8 cellular contexts compared by ENCODE assay signal in genomic region chr14:59189281-59189821, GRCh38. TPM values are rescaled to one million over a fixed set of nuclear protein-coding genes. Genes with fewer than 3 reads are reported as not detected.
DNase-seq lines count a peak whose midpoint lies in the region; TF ChIP-seq lines count a peak whose summit lies in the region.

No MANE protein-coding gene starts in this region.

- intact Hi-C loops in posterior vena cava (cut with DNase I): loop anchor here in 1 of 2 donors (5.0 kb wide), 1 partner anchor 238 kb away; no protein-coding TSS in a partner anchor

- no peaks in the 10 kb centered on the region for H3F3A ChIP-seq in Loucy (ENCODE audit: low read depth)
- H3F3A ChIP-seq in neural cell (ENCODE audit: insufficient read depth, low read length, poor library complexity, severe bottlenecking): peaks cover 19% of the 10 kb centered on the region

- TF ChIP-seq RAD21 in neural cell (conservative IDR thresholded peaks at IDR 0.05): no peak

- H3K36me3 ChIP-seq in Loucy (ENCODE audit: insufficient read depth, low read length): no peaks in the 10 kb centered on the region
- no peaks in the 10 kb centered on the region for H3K36me3 ChIP-seq in neural cell (ENCODE audit: insufficient read depth, low read length)

- peak overlapping the region; percentile 98 for H2AFZ ChIP-seq in Loucy (ENCODE audit: low read length)
- H2AFZ ChIP-seq in neural cell (ENCODE audit: low read depth, low read length): peak overlapping the region; percentile 7

- peaks cover 13% of the 10 kb centered on the region for H4K20me1 ChIP-seq in Loucy (ENCODE audit: insufficient read depth, low read length, poor library complexity, severe bottlenecking)
- H4K20me1 ChIP-seq in neural cell (ENCODE audit: insufficient read depth): peaks cover 24% of the 10 kb centered on the region

- H3K9ac ChIP-seq in Loucy (ENCODE audit: low read depth, low read length, poor library complexity, severe bottlenecking): peak overlapping the region; percentile 73
- peak overlapping the region; percentile 99 for H3K9ac ChIP-seq in neural cell (ENCODE audit: low read length)

- TF ChIP-seq CTCF in Loucy (conservative IDR thresholded peaks at IDR 0.05; ENCODE audit: low read length): no peak
- no peak for TF ChIP-seq CTCF in neural cell (IDR thresholded peaks at IDR 0.05; ENCODE audit: poor library complexity, severe bottlenecking)

- H3K4me1 ChIP-seq in Loucy (ENCODE audit: insufficient read depth, low read length, poor library complexity, severe bottlenecking): peaks cover 40% of the 10 kb centered on the region

- H3K27me3 ChIP-seq in Loucy (ENCODE audit: insufficient read depth, low read length, poor library complexity, severe bottlenecking): no peaks in the 10 kb centered on the region
- no peaks in the 10 kb centered on the region for H3K27me3 ChIP-seq in neural cell (ENCODE audit: insufficient read depth, low read depth, low read length)

- H3K4me3 ChIP-seq in Loucy (ENCODE audit: low read length, poor library complexity, severe bottlenecking) (peak overlapping the region; percentile 94), neural cell (ENCODE audit: low read length) (peak overlapping the region; percentile 89)

- no peak for TF ChIP-seq EP300 in neural cell (conservative IDR thresholded peaks at IDR 0.05; ENCODE audit: poor library complexity, severe bottlenecking)

- H3K4me2 ChIP-seq in Loucy (ENCODE audit: low read depth, low read length, poor library complexity, severe bottlenecking) (peak overlapping the region; percentile 99), neural cell (ENCODE audit: low read length) (peak overlapping the region; percentile 89)

- no peaks in the 10 kb centered on the region for H3K9me2 ChIP-seq in Loucy (replicated peaks; ENCODE audit: low read depth, low read length)
- no peaks in the 10 kb centered on the region for H3K9me2 ChIP-seq in neural cell (ENCODE audit: insufficient read depth, low read length)

- peak; percentile 71 to 72 for DNase-seq in NCI-H524 (lab: John Stamatoyannopoulos, UW)
- DNase-seq in NCI-H524 treated with DMSO at 0.1 percent for 48 hours (lab: John Stamatoyannopoulos, UW): no peak
- peak; percentile 27 for DNase-seq in activated T-cell treated with anti-CD3 and anti-CD28 coated beads for 48 hours (ENCODE audit: low read depth)
- peak; percentile 1 for DNase-seq in fibroblast of gingiva (ENCODE audit: low read depth)
- no peak for DNase-seq in posterior vena cava (ENCODE audit: low spot score)

- H3K9me3 ChIP-seq in Loucy (ENCODE audit: insufficient read depth, low read depth, low read length) (no peaks in the 10 kb centered on the region), neural cell (ENCODE audit: low read length) (no peaks in the 10 kb centered on the region)

- H3K27ac ChIP-seq in neural cell (ENCODE audit: low read length) (peak overlapping the region; percentile 97), temporal lobe (ENCODE audit: low read depth, low read length) (peak overlapping the region; percentile 76)

- peaks cover 18% of the 10 kb centered on the region; the same call in 1 of the 2 replicates for H3K79me2 ChIP-seq in Loucy (ENCODE audit: insufficient read depth, low read length)
- peaks cover 55% of the 10 kb centered on the region for H3K79me2 ChIP-seq in neural cell (replicated peaks; ENCODE audit: insufficient read depth, low read length)

TF ChIP-seq in neural cell, 6 proteins besides CTCF, POLR2A, EP300 and RAD21:
- TF ChIP-seq, protein P1, sequence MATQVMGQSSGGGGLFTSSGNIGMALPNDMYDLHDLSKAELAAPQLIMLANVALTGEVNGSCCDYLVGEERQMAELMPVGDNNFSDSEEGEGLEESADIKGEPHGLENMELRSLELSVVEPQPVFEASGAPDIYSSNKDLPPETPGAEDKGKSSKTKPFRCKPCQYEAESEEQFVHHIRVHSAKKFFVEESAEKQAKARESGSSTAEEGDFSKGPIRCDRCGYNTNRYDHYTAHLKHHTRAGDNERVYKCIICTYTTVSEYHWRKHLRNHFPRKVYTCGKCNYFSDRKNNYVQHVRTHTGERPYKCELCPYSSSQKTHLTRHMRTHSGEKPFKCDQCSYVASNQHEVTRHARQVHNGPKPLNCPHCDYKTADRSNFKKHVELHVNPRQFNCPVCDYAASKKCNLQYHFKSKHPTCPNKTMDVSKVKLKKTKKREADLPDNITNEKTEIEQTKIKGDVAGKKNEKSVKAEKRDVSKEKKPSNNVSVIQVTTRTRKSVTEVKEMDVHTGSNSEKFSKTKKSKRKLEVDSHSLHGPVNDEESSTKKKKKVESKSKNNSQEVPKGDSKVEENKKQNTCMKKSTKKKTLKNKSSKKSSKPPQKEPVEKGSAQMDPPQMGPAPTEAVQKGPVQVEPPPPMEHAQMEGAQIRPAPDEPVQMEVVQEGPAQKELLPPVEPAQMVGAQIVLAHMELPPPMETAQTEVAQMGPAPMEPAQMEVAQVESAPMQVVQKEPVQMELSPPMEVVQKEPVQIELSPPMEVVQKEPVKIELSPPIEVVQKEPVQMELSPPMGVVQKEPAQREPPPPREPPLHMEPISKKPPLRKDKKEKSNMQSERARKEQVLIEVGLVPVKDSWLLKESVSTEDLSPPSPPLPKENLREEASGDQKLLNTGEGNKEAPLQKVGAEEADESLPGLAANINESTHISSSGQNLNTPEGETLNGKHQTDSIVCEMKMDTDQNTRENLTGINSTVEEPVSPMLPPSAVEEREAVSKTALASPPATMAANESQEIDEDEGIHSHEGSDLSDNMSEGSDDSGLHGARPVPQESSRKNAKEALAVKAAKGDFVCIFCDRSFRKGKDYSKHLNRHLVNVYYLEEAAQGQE (IDR thresholded peaks at IDR 0.05; ENCODE audit: borderline replicate concordance): peak; percentile 39
- TF ChIP-seq MXI1 (conservative IDR thresholded peaks at IDR 0.05; ENCODE audit: poor library complexity, severe bottlenecking) (no peak), TAF1 (IDR thresholded peaks at IDR 0.05; ENCODE audit: low read depth) (peak; percentile 21)

RNA-seq across cellular contexts. Expression of gene DAAM1, which starts 0.9 kb away (rescaled TPM):
- polyA plus RNA-seq in neural cell: 156 and 161 TPM in 2 replicates
- 214 and 322 TPM in 2 replicates for polyA minus RNA-seq in neural cell
- 230 TPM for total RNA-seq in temporal lobe
- 10 to 100 TPM; 73.7 TPM for total RNA-seq in posterior vena cava

Comparison
In these comparisons a context has a peak if more than half of its experiments do, and no peak if none do; other contexts are left out.
1. DNase-seq: peak in NCI-H524 (2 of 2), activated T-cell treated with anti-CD3 and anti-CD28 coated beads for 48 hours (single experiment) and fibroblast of gingiva (single experiment); none in NCI-H524 treated with DMSO at 0.1 percent for 48 hours (single experiment) and posterior vena cava (single experiment).